4 cellular contexts compared by ENCODE assay signal in the genomic region with DNA sequence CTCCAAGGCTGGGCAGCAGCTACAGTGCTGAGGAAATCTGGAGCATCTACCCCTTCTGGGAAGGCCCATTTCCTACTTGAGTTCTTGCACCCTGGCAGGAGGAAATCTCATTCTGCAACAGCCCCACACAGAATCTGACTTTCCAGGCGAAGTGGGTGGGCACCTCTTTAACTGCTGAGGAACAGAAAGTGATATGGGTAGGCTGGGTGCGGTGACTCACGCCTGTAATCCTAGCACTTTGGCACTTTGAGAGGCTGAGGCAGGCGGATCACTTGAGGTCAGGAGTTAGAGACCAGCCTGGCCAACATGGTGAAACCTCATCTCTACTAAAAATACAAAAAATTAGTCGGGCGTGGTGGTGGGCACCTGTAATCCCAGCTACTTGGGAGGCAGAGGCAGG. TPM values are rescaled to one million over a fixed set of nuclear protein-coding genes. Genes with fewer than 3 reads are reported as not detected.
"Had no signal": no experiment of that assay in that cellular context is flagged by ENCODE, and none has a peak within 500 bp of the region (broad histone marks: within the 10 kb centered on the region; RNA-seq: fewer than 3 reads in every experiment).

No MANE protein-coding gene starts in this region.

RNA-seq across cellular contexts. Expression of a gene that starts 23.6 kb away (rescaled TPM):
- total RNA-seq: LHCN-M2, M059J, MCF 10A, NCI-H460 had no signal
